In genomic region chr19:39532233-39533002, GRCh38 we compare ENCODE assay signal across 8 cellular contexts. TPM values are rescaled to one million over a fixed set of nuclear protein-coding genes. Genes with fewer than 3 reads are reported as not detected.
DNase-seq lines count a peak whose midpoint lies in the region; ATAC-seq, FAIRE-seq and TF ChIP-seq lines count a peak whose summit lies in the region.

A gene with protein sequence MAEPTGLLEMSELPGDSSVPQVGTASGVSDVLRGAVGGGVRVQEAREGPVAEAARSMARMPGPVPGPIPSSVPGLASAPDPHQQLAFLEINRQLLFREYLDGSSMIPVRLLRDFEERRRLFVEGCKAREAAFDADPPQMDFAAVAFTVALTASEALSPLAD (minus strand): TSS chr19:39532852. CDS start chr19:39532802, 50 bp downstream.

- peak within 1 kb of the TSS; percentile 72 to 83 (median 78) for H3K4me3 ChIP-seq in keratinocyte (ENCODE audit: control insufficient read depth in 2 of 3, extremely low read depth in 1 of 3, insufficient read depth in 2 of 3, low read depth in 1 of 3, low read length in 3 of 3)

- peak within 1 kb of the TSS; percentile 91 for H3K27ac Mint-ChIP-seq in central memory CD8-positive, alpha-beta T cell (ENCODE audit: low read depth)

- peak within 1 kb of the TSS; percentile 80 for H2AFZ ChIP-seq in keratinocyte (ENCODE audit: control insufficient read depth, low read length)

- peak; percentile 97 for DNase-seq in Ammon's horn (ENCODE audit: low spot score)
- peak; percentile 81 for DNase-seq in NCI-H226
- peak; percentile 83 to 88 (median 84) for DNase-seq in activated CD4-positive, CD25-positive, alpha-beta regulatory T cell (lab: John Stamatoyannopoulos, UW)
- peak; percentile 88 for DNase-seq in central memory CD8-positive, alpha-beta T cell (ENCODE audit: low spot score in 2 of 2)
- peak; percentile 83 for DNase-seq in keratinocyte (ENCODE audit: low read depth, low spot score)
- peak; percentile 91 to 93 (median 92) for DNase-seq in stimulated activated CD4-positive, alpha-beta T cell treated with anti-CD3 and anti-CD28 coated beads, Interleukin-12 subunit alpha, Interleukin-12 subunit beta, amount 100 ng/mL, for 48 hours (ENCODE audit: low read depth in 2 of 3, low spot score in 1 of 3)

- H3K4me2 ChIP-seq in keratinocyte (ENCODE audit: control insufficient read depth, extremely low read depth, insufficient read depth, low read depth, low read length): peak within 1 kb of the TSS; percentile 83

- no peaks in the 10 kb centered on the region for H3K27me3 ChIP-seq in keratinocyte (ENCODE audit: control insufficient read depth, extremely low read depth, insufficient read depth, low read length)

- no peaks in the 10 kb centered on the region for H4K20me1 ChIP-seq in keratinocyte (ENCODE audit: control insufficient read depth, extremely low read depth, insufficient read depth, low read length)

- peaks cover 13% of the 10 kb centered on the region for H3K79me2 ChIP-seq in keratinocyte (ENCODE audit: control insufficient read depth, insufficient read depth, low read length)

- H3K36me3 Mint-ChIP-seq in central memory CD8-positive, alpha-beta T cell (ENCODE audit: insufficient read depth): peaks cover 7% of the 10 kb centered on the region

- no peaks in the 10 kb centered on the region for H3K27me3 Mint-ChIP-seq in central memory CD8-positive, alpha-beta T cell

- dilution Hi-C loops in keratinocyte (cut with MboI; ENCODE audit: extremely low pct_ligation_motif_present, low sequenced_read_pairs): no loop called here

- no peaks in the 10 kb centered on the region for H3K9me3 ChIP-seq in keratinocyte (ENCODE audit: control insufficient read depth, low read depth, low read length)

- no peaks in the 10 kb centered on the region for H3K36me3 ChIP-seq in keratinocyte (ENCODE audit: control insufficient read depth in 2 of 2, extremely low read depth in 1 of 2, insufficient read depth in 2 of 2, low read length in 2 of 2)

- H3K4me3 Mint-ChIP-seq in central memory CD8-positive, alpha-beta T cell: peak within 1 kb of the TSS; percentile 90

- peak within 1 kb of the TSS; percentile 44 for H3K27ac ChIP-seq in keratinocyte (ENCODE audit: control insufficient read depth, insufficient read depth, low read length)

- TF ChIP-seq CTCF in keratinocyte (optimal IDR thresholded peaks at IDR 0.05 in 1 of 3, IDR thresholded peaks at IDR 0.05 in 1 of 3, conservative IDR thresholded peaks at IDR 0.05 in 1 of 3; ENCODE audit: extremely low read depth in 1 of 3, insufficient read depth in 2 of 3, low read length in 3 of 3): peak; percentile 99 to 100 (median 99)

- ATAC-seq in GM19025 (IDR thresholded peaks at IDR 0.05; ENCODE audit: low read depth, unreplicated experiment) (peak; percentile 84), HG03280 (IDR thresholded peaks at IDR 0.05; ENCODE audit: unreplicated experiment) (peak; percentile 92)
- peak; percentile 90 for ATAC-seq in central memory CD8-positive, alpha-beta T cell (replicated peaks; ENCODE audit: extremely low read depth, poor library complexity, severe bottlenecking)

- FAIRE-seq in keratinocyte (lab: Jason Lieb, UNC): peak; percentile 79

- no peaks in the 10 kb centered on the region for H3K9me1 ChIP-seq in keratinocyte (ENCODE audit: control insufficient read depth, extremely low read depth, insufficient read depth, low read length)

- H3K9me3 Mint-ChIP-seq in central memory CD8-positive, alpha-beta T cell: no peaks in the 10 kb centered on the region

- peaks cover 7% of the 10 kb centered on the region for H3K4me1 ChIP-seq in keratinocyte (ENCODE audit: control insufficient read depth, extremely low read depth, insufficient read depth, low read length)

- peaks cover 23% of the 10 kb centered on the region for H3K4me1 Mint-ChIP-seq in central memory CD8-positive, alpha-beta T cell

- peak within 1 kb of the TSS; percentile 66 for H3K9ac ChIP-seq in keratinocyte (ENCODE audit: control insufficient read depth, extremely low read depth, insufficient read depth, low read length)

RNA-seq across cellular contexts. Expression of the gene that starts here (rescaled TPM):
- 1.1 to 1.9 TPM (median 1.2 TPM) in 3 replicates for polyA plus RNA-seq in keratinocyte
- 0.19 TPM for polyA plus RNA-seq in keratinocyte (2011; ENCODE audit: low read depth)
- 1.1 and 1.3 TPM in 2 replicates for polyA plus RNA-seq in keratinocyte (2011; cell fraction: cytosol; rRNA removed)
- polyA plus RNA-seq in keratinocyte (2011; cell fraction: nucleus; rRNA removed): 1.1 and 1.2 TPM in 2 replicates
- 0.52 and 1.7 TPM in 2 replicates for polyA plus RNA-seq in keratinocyte (2012; ENCODE audit: low replicate concordance)
- 0.13 to 0.23 TPM in 2 of 3 replicates, not detected in the other for polyA minus RNA-seq in keratinocyte
- polyA minus RNA-seq in keratinocyte (2011; cell fraction: cytosol; rRNA and poly(A)+ RNA removed): not detected
- 0.21 and 0.39 TPM in 2 replicates for polyA minus RNA-seq in keratinocyte (2011; cell fraction: nucleus; rRNA and poly(A)+ RNA removed)

Comparison
In these comparisons a context has a peak if more than half of its experiments do, and no peak if none do; other contexts are left out.
1. Peak in every context shown above with its lines: DNase-seq, ATAC-seq, H3K4me3 ChIP-seq and H3K27ac ChIP-seq.